Comparison of ENCODE assay signal across 1 cellular context in genomic region chr2:24014902-24015301, GRCh38.
TF ChIP-seq lines count a peak whose summit lies in the region.

No MANE protein-coding gene starts in this region.

TF ChIP-seq in HepG2, 621 proteins besides CTCF, POLR2A, EP300 and RAD21:
- TF ChIP-seq ZFP41 (CRISPR knock-in tag; IDR thresholded peaks at IDR 0.05; ENCODE audit: borderline replicate concordance) (0 out of 2 replicates have a peak, but pooled peaks have one; percentile 55), ZNF460 (CRISPR knock-in tag; IDR thresholded peaks at IDR 0.05; ENCODE audit: borderline replicate concordance) (peak; percentile 50; the same call in 1 of the 2 replicates), ETV5 (CRISPR knock-in tag; IDR thresholded peaks at IDR 0.05; ENCODE audit: borderline replicate concordance) (peak; percentile 23; the same call in 1 of the 2 replicates), CEBPG (CRISPR knock-in tag; IDR thresholded peaks at IDR 0.05) (peak; percentile 10; the same call in 1 of the 2 replicates), TGIF2 (CRISPR knock-in tag; IDR thresholded peaks at IDR 0.05) (peak; percentile 38; the same call in 1 of the 2 replicates), TEAD3 (CRISPR knock-in tag; optimal IDR thresholded peaks at IDR 0.05; ENCODE audit: borderline replicate concordance) (peak; percentile 73), ZNF121 (CRISPR knock-in tag; IDR thresholded peaks at IDR 0.05) (peak; percentile 41; the same call in 1 of the 2 replicates), FOSL2 (CRISPR knock-in tag; IDR thresholded peaks at IDR 0.05) (peak; percentile 35; the same call in 1 of the 2 replicates), SOX5 (CRISPR knock-in tag; IDR thresholded peaks at IDR 0.05; ENCODE audit: borderline replicate concordance) (peak; percentile 15; the same call in 1 of the 2 replicates)
TF ChIP-seq in HepG2: peak in this region for 9; not testable (repeated sequence) for 612.
